1 cellular context compared by ENCODE assay signal in the genomic region with DNA sequence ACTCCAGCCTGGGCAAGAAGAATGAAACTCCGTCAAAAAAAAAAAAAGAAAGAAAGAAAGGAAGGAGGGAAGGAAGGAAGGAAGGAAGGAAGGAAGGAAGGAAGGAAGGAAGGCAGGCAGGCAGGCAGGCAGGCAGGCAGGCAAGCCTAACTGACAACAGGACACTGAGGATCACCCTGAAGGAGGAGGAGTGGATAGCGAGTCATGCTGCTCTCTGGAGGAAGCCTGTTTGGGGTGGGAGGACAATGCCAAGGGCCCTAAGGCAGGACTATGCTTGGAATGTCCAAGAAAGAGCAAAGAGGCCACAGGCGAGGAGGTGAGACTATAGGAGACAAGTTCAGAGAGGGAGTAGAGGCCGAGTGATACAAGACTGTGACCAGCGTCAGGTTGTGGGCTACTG.
TF ChIP-seq lines count a peak whose summit lies in the region.

No MANE protein-coding gene starts in this region.

TF ChIP-seq in H1, 55 proteins besides CTCF, POLR2A, EP300 and RAD21:
- TF ChIP-seq SIN3A (conservative IDR thresholded peaks at IDR 0.05 in 1 of 2, IDR thresholded peaks at IDR 0.05 in 1 of 2; ENCODE audit: low read depth in 1 of 2, low read length in 2 of 2) (no peak), TEAD4 (IDR thresholded peaks at IDR 0.05; ENCODE audit: low read depth, low read length) (no peak), SP2 (IDR thresholded peaks at IDR 0.05; ENCODE audit: low read length) (no peak), CREB1 (IDR thresholded peaks at IDR 0.05) (no peak)
